In genomic region chr3:157134620-157135191, GRCh38 we compare ENCODE assay signal across 1 cellular context.
TF ChIP-seq lines count a peak whose summit lies in the region.

No MANE protein-coding gene starts in this region.

TF ChIP-seq in GM23338, 12 proteins besides CTCF, POLR2A, EP300 and RAD21 (continued from another document):
- TF ChIP-seq REST (IDR thresholded peaks at IDR 0.05; ENCODE audit: unreplicated experiment) (no peak), CREB1 (CRISPR knock-in tag; IDR thresholded peaks at IDR 0.05; ENCODE audit: low read depth) (no peak), POLR2AphosphoS5 (IDR thresholded peaks at IDR 0.05; ENCODE audit: low read depth) (no peak), ZNF331 (CRISPR knock-in tag; IDR thresholded peaks at IDR 0.05; ENCODE audit: low read depth) (no peak), EZH2phosphoT487 (IDR thresholded peaks at IDR 0.05; ENCODE audit: unreplicated experiment) (no peak), EZH2 (IDR thresholded peaks at IDR 0.05; ENCODE audit: low read depth, unreplicated experiment) (no peak), ZNF114 (CRISPR knock-in tag; IDR thresholded peaks at IDR 0.05) (no peak), JUNB (IDR thresholded peaks at IDR 0.05; ENCODE audit: unreplicated experiment) (no peak), STAT1 (IDR thresholded peaks at IDR 0.05; ENCODE audit: unreplicated experiment) (no peak)
- TF ChIP-seq, protein P1, sequence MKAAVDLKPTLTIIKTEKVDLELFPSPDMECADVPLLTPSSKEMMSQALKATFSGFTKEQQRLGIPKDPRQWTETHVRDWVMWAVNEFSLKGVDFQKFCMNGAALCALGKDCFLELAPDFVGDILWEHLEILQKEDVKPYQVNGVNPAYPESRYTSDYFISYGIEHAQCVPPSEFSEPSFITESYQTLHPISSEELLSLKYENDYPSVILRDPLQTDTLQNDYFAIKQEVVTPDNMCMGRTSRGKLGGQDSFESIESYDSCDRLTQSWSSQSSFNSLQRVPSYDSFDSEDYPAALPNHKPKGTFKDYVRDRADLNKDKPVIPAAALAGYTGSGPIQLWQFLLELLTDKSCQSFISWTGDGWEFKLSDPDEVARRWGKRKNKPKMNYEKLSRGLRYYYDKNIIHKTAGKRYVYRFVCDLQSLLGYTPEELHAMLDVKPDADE (IDR thresholded peaks at IDR 0.05), result no peak
TF ChIP-seq in GM23338: peak in this region for 0.
